In genomic region chr4:1293531-1293941, GRCh38 we compare ENCODE assay signal across 15 cellular contexts. TPM values are rescaled to one million over a fixed set of nuclear protein-coding genes. Genes with fewer than 3 reads are reported as not detected.
A peak's percentile ranks its signal among the peaks of the same experiment; 100 is the strongest.
DNase-seq lines count a peak whose midpoint lies in the region; ATAC-seq and TF ChIP-seq lines count a peak whose summit lies in the region.
"Had no signal": no experiment of that assay in that cellular context is flagged by ENCODE, and none has a peak within 500 bp of the region (broad histone marks: within the 10 kb centered on the region; RNA-seq: fewer than 3 reads in every experiment).

No MANE protein-coding gene starts in this region.

- no peaks in the 10 kb centered on the region for H3K9me2 ChIP-seq in PC-9 (ENCODE audit: insufficient read depth)

- peaks cover 24% of the 10 kb centered on the region for H3K4me1 ChIP-seq in PC-9 (replicated peaks; ENCODE audit: insufficient read depth)

- POLR2A ChIA-PET in PC-9 (lab: Charles Lee; ENCODE audit: unreplicated experiment), result interaction anchor here (0.6 kb wide), 1 partner anchor 609 kb away, joined by 3 read pairs; no protein-coding TSS in a partner anchor

- H3K4me2 ChIP-seq in PC-9, result no peak overlapping the region

- no peak for ATAC-seq in activated T-cell treated with anti-CD3 and anti-CD28 coated beads, Interleukin-2, amount 50 U/mL, for 72 hours (replicated peaks in 1 of 2)
- ATAC-seq in activated T-cell treated with anti-CD3 and anti-CD28 coated beads, Interleukin-2, amount 50 U/mL, for 4 hours, result no peak
- ATAC-seq in HG03432 (IDR thresholded peaks at IDR 0.05; ENCODE audit: unreplicated experiment), result no peak
- ATAC-seq: gastroesophageal sphincter, SK-N-SH treated with all-trans-retinoic acid at 6 μM for 48 hours had no signal

- H3F3A ChIP-seq in PC-9 (ENCODE audit: insufficient read depth, low read depth), result peaks cover 11% of the 10 kb centered on the region

- no peaks in the 10 kb centered on the region for H3K9me3 ChIP-seq in PC-9 (ENCODE audit: insufficient read depth, low read depth)
- H3K9me3 ChIP-seq: gastroesophageal sphincter had no signal

- no peaks in the 10 kb centered on the region for H3K9me3 Mint-ChIP-seq in activated T-cell treated with anti-CD3 and anti-CD28 coated beads, Interleukin-2, amount 50 U/mL, for 72 hours
- no peaks in the 10 kb centered on the region for H3K9me3 Mint-ChIP-seq in activated T-cell treated with anti-CD3 and anti-CD28 coated beads, Interleukin-2, amount 50 U/mL, for 4 hours
- H3K9me3 Mint-ChIP-seq in brain, result no peaks in the 10 kb centered on the region
- no peaks in the 10 kb centered on the region for H3K9me3 Mint-ChIP-seq in osteocyte (ENCODE audit: unreplicated experiment)
- H3K9me3 Mint-ChIP-seq: type B pancreatic cell had no signal

- H3K27ac ChIP-seq in HL-60 (replicated peaks), result 0 out of 2 replicates have a peak overlapping the region, but pooled peaks have one; percentile 18
- no peak overlapping the region for H3K27ac ChIP-seq in PC-9
- H3K27ac ChIP-seq: gastroesophageal sphincter, WERI-Rb-1 had no signal

- no TSS peak for BruUV-seq in PC-9 (replicated peaks; lab: Mats Ljungman, UMichigan)

- H3K79me2 ChIP-seq in PC-9 (ENCODE audit: low read depth), result peaks cover 70% of the 10 kb centered on the region

- H3K36me3 ChIP-seq in PC-9 (ENCODE audit: low read depth), result no peaks in the 10 kb centered on the region

- no peaks in the 10 kb centered on the region for H3K27me3 ChIP-seq in HL-60 (ENCODE audit: insufficient read depth, poor library complexity, severe bottlenecking)
- H3K27me3 ChIP-seq in PC-9 (ENCODE audit: insufficient read depth, low read depth), result no peaks in the 10 kb centered on the region
- H3K27me3 ChIP-seq: gastroesophageal sphincter had no signal

- CTCF ChIA-PET in PC-9 (lab: Charles Lee), result no interaction called here

- peaks cover 3 to 15% of the 10 kb centered on the region in 2 donors for H3K36me3 Mint-ChIP-seq in activated T-cell treated with anti-CD3 and anti-CD28 coated beads, Interleukin-2, amount 50 U/mL, for 72 hours (ENCODE audit: insufficient read depth in 2 of 2)
- peaks cover 18% of the 10 kb centered on the region for H3K36me3 Mint-ChIP-seq in activated T-cell treated with anti-CD3 and anti-CD28 coated beads, Interleukin-2, amount 50 U/mL, for 4 hours (ENCODE audit: insufficient read depth)
- H3K36me3 Mint-ChIP-seq in brain (peaks cover 19% of the 10 kb centered on the region), osteocyte (ENCODE audit: unreplicated experiment) (peaks cover 2% of the 10 kb centered on the region)

- peaks cover 56% of the 10 kb centered on the region for H4K20me1 ChIP-seq in PC-9 (ENCODE audit: insufficient read depth)

- peaks cover 51% of the 10 kb centered on the region for H3K4me1 Mint-ChIP-seq in activated T-cell treated with anti-CD3 and anti-CD28 coated beads, Interleukin-2, amount 50 U/mL, for 72 hours (ENCODE audit: low read depth)
- H3K4me1 Mint-ChIP-seq in activated T-cell treated with anti-CD3 and anti-CD28 coated beads, Interleukin-2, amount 50 U/mL, for 4 hours (ENCODE audit: low read depth), result peaks cover 62% of the 10 kb centered on the region
- H3K4me1 Mint-ChIP-seq in brain (peaks cover 65% of the 10 kb centered on the region), osteocyte (ENCODE audit: unreplicated experiment) (peaks cover 53% of the 10 kb centered on the region)

- no peaks in the 10 kb centered on the region for H3K27me3 Mint-ChIP-seq in activated T-cell treated with anti-CD3 and anti-CD28 coated beads, Interleukin-2, amount 50 U/mL, for 72 hours (ENCODE audit: low read depth)
- H3K27me3 Mint-ChIP-seq in activated T-cell treated with anti-CD3 and anti-CD28 coated beads, Interleukin-2, amount 50 U/mL, for 4 hours (ENCODE audit: low read depth), result no peaks in the 10 kb centered on the region
- H3K27me3 Mint-ChIP-seq in brain, result peaks cover 5% of the 10 kb centered on the region
- no peaks in the 10 kb centered on the region for H3K27me3 Mint-ChIP-seq in osteocyte (ENCODE audit: unreplicated experiment)
- H3K27me3 Mint-ChIP-seq: type B pancreatic cell had no signal

- no peak for DNase-seq in activated T-cell treated with anti-CD3 and anti-CD28 coated beads, Interleukin-2, amount 50 U/mL, for 72 hours
- DNase-seq in activated T-cell treated with anti-CD3 and anti-CD28 coated beads, Interleukin-2, amount 50 U/mL, for 4 hours, result no peak
- DNase-seq in HL-60 (ENCODE audit: low read depth in 1 of 2, low spot score in 1 of 2), result no peak
- DNase-seq in osteocyte (ENCODE audit: extremely low spot score, unreplicated experiment), result peak; percentile 68
- DNase-seq in PC-9, result no peak
- no peak for DNase-seq in effector CD4-positive, alpha-beta T cell
- DNase-seq: NCI-H2029 treated with DMSO at 0.1 percent for 48 hours; NK-92 treated with Interleukin-12 subunit alpha and Interleukin-12 subunit beta, amount 100 ng/mL, for 24 hours; WERI-Rb-1 had no signal

- peak overlapping the region; percentile 59 for H3K27ac Mint-ChIP-seq in activated T-cell treated with anti-CD3 and anti-CD28 coated beads, Interleukin-2, amount 50 U/mL, for 72 hours
- H3K27ac Mint-ChIP-seq in brain (peak overlapping the region in 2 of 5 experiments; percentile 71 to 75), osteocyte (ENCODE audit: unreplicated experiment) (peak overlapping the region; percentile 34)
- H3K27ac Mint-ChIP-seq: type B pancreatic cell had no signal

- H3K4me3 Mint-ChIP-seq in activated T-cell treated with anti-CD3 and anti-CD28 coated beads, Interleukin-2, amount 50 U/mL, for 72 hours, result no peak overlapping the region
- no peak overlapping the region for H3K4me3 Mint-ChIP-seq in activated T-cell treated with anti-CD3 and anti-CD28 coated beads, Interleukin-2, amount 50 U/mL, for 4 hours
- H3K4me3 Mint-ChIP-seq in brain (peak overlapping the region in 4 of 5 experiments; percentile 21 to 71 (median 49)), osteocyte (ENCODE audit: unreplicated experiment) (no peak overlapping the region)
- H3K4me3 Mint-ChIP-seq: type B pancreatic cell had no signal

- TF ChIP-seq CTCF in HL-60 (IDR thresholded peaks at IDR 0.05; ENCODE audit: insufficient read depth, low read length) (no peak), brain (conservative IDR thresholded peaks at IDR 0.05) (no peak), osteocyte (IDR thresholded peaks at IDR 0.05) (no peak), PC-9 (conservative IDR thresholded peaks at IDR 0.05) (no peak)

- intact Hi-C loops in PC-9 (cut with micrococcal nuclease; ENCODE audit: unreplicated experiment), result loop anchor here (5.0 kb wide), 1 partner anchor 46 kb away; the partner anchor contains the start of gene CTBP1

- H2AFZ ChIP-seq in PC-9, result no peak overlapping the region

- H3K4me3 ChIP-seq in HL-60 (replicated peaks; ENCODE audit: insufficient read depth, low read length) (no peak overlapping the region), PC-9 (no peak overlapping the region)
- H3K4me3 ChIP-seq: gastroesophageal sphincter, skin epidermis had no signal

RNA-seq across cellular contexts. Expression of gene MAEA, which starts 3.8 kb away (rescaled TPM):
- 10 to 100 TPM; 38.4 to 48.4 TPM for total RNA-seq in activated T-cell treated with anti-CD3 and anti-CD28 coated beads, Interleukin-2, amount 50 U/mL, for 72 hours
- 10 to 100 TPM; 61.9 to 66.9 (median 65.3) TPM for total RNA-seq in activated T-cell treated with anti-CD3 and anti-CD28 coated beads, Interleukin-2, amount 50 U/mL, for 4 hours
- 70.7 TPM for polyA plus RNA-seq in brain (ENCODE audit: insufficient read depth, low read depth, low replicate concordance)
- 62.5 and 62.9 TPM in 2 replicates for total RNA-seq in osteocyte
- total RNA-seq in PC-9 (2021), result 79.4 and 88.6 TPM in 2 replicates

RNA-seq across cellular contexts. Expression of gene CTBP1, which starts 44.6 kb away (rescaled TPM):
- 100 to 1,000 TPM; 182 to 190 TPM for total RNA-seq in activated T-cell treated with anti-CD3 and anti-CD28 coated beads, Interleukin-2, amount 50 U/mL, for 72 hours
- 100 to 1,000 TPM; 166 to 186 (median 177) TPM for total RNA-seq in activated T-cell treated with anti-CD3 and anti-CD28 coated beads, Interleukin-2, amount 50 U/mL, for 4 hours
- polyA plus RNA-seq in brain (ENCODE audit: insufficient read depth, low read depth, low replicate concordance), result 208 TPM
- total RNA-seq in osteocyte, result 172 and 176 TPM in 2 replicates
- 153 and 184 TPM in 2 replicates for total RNA-seq in PC-9 (2021)

RNA-seq across cellular contexts. Expression of gene UVSSA, which starts 53.5 kb away (rescaled TPM):
- 10 to 100 TPM; 23.0 to 25.8 TPM for total RNA-seq in activated T-cell treated with anti-CD3 and anti-CD28 coated beads, Interleukin-2, amount 50 U/mL, for 72 hours
- 10 to 100 TPM; 17.2 to 20.5 (median 18.9) TPM for total RNA-seq in activated T-cell treated with anti-CD3 and anti-CD28 coated beads, Interleukin-2, amount 50 U/mL, for 4 hours
- 2.7 TPM for polyA plus RNA-seq in brain (ENCODE audit: insufficient read depth, low read depth, low replicate concordance)
- total RNA-seq in osteocyte (25.3 and 26.7 TPM in 2 replicates), PC-9 (2021) (24.3 and 38.7 TPM in 2 replicates)

Comparison
In these comparisons a context has a peak if more than half of its experiments do, and no peak if none do; other contexts are left out.
1. H3K4me3 Mint-ChIP-seq: peak in brain (4 of 5); none in activated T-cell treated with anti-CD3 and anti-CD28 coated beads, Interleukin-2, amount 50 U/mL, for 72 hours (0 of 2), activated T-cell treated with anti-CD3 and anti-CD28 coated beads, Interleukin-2, amount 50 U/mL, for 4 hours (single experiment) and osteocyte (single experiment).